ENCODE assay signal across 13 cellular contexts in genomic region chr2:37689751-37690150, GRCh38. TPM values are rescaled to one million over a fixed set of nuclear protein-coding genes. Genes with fewer than 3 reads are reported as not detected.
DNase-seq lines count a peak whose midpoint lies in the region; ATAC-seq, FAIRE-seq and TF ChIP-seq lines count a peak whose summit lies in the region.
"Had no signal": no experiment of that assay in that cellular context is flagged by ENCODE, and none has a peak within 500 bp of the region (broad histone marks: within the 10 kb centered on the region; RNA-seq: fewer than 3 reads in every experiment).

No MANE protein-coding gene starts in this region.

- H3K4me3 ChIP-seq in colonic mucosa (no peak overlapping the region), mucosa of descending colon (no peak overlapping the region)
- H3K4me3 ChIP-seq: Peyer's patch had no signal

- intact Hi-C loops in colonic mucosa (cut with DNase I) = no loop called here
- intact Hi-C loops in mucosa of descending colon (cut with DNase I, micrococcal nuclease) = no loop called here
- intact Hi-C loops in activated T-helper 1 cell treated with anti-CD3 and anti-CD28 coated beads, Interleukin-12 subunit alpha, Interleukin-12 subunit beta, Interleukin-2, Interleukin-4 antibody, amounts not matched to agents 30 ng/mL and 10 ng/mL and 1 ng/mL, durations not matched to agents 14 hours and 24 hours and 36 hours (cut with micrococcal nuclease) = no loop called here

- peaks cover 18% of the 10 kb centered on the region for H3K4me1 Mint-ChIP-seq in type B pancreatic cell (ENCODE audit: unreplicated experiment)
- H3K4me1 Mint-ChIP-seq in activated T-helper 1 cell treated with anti-CD3 and anti-CD28 coated beads, Interleukin-12 subunit alpha, Interleukin-12 subunit beta, Interleukin-2, Interleukin-4 antibody, amounts not matched to agents 30 ng/mL and 10 ng/mL and 1 ng/mL, durations not matched to agents 14 hours and 24 hours and 36 hours (ENCODE audit: low read depth) = peaks cover 3% of the 10 kb centered on the region

- H3K36me3 ChIP-seq in colonic mucosa (no peaks in the 10 kb centered on the region), mucosa of descending colon (ENCODE audit: low read depth) (no peaks in the 10 kb centered on the region)
- H3K36me3 ChIP-seq: Peyer's patch had no signal

- no peaks in the 10 kb centered on the region for H3K9me3 Mint-ChIP-seq in type B pancreatic cell
- peaks cover 3% of the 10 kb centered on the region for H3K9me3 Mint-ChIP-seq in activated T-helper 1 cell treated with anti-CD3 and anti-CD28 coated beads, Interleukin-12 subunit alpha, Interleukin-12 subunit beta, Interleukin-2, Interleukin-4 antibody, amounts not matched to agents 30 ng/mL and 10 ng/mL and 1 ng/mL, durations not matched to agents 14 hours and 24 hours and 36 hours

- ATAC-seq in mucosa of descending colon = peak; percentile 11

- peak; percentile 59 for DNase-seq in NCI-H2029 (lab: John Stamatoyannopoulos, UW)
- DNase-seq in NCI-H2029 treated with DMSO at 0.1 percent for 48 hours (lab: John Stamatoyannopoulos, UW) = no peak
- no peak for DNase-seq in colonic mucosa
- DNase-seq in mucosa of descending colon = no peak
- no peak for DNase-seq in type B pancreatic cell (ENCODE audit: extremely low spot score, unreplicated experiment)
- no peak for DNase-seq in HTR-8/SVneo (ENCODE audit: insufficient read length, low spot score)
- DNase-seq in activated T-helper 1 cell treated with anti-CD3 and anti-CD28 coated beads, Interleukin-12 subunit alpha, Interleukin-12 subunit beta, Interleukin-2, Interleukin-4 antibody, amounts not matched to agents 30 ng/mL and 10 ng/mL and 1 ng/mL, durations not matched to agents 14 hours and 24 hours and 36 hours (ENCODE audit: low spot score) = no peak
- no peak for DNase-seq in midbrain (lab: John Stamatoyannopoulos, UW)
- DNase-seq: activated CD4-positive, alpha-beta T cell treated with anti-CD3 and anti-CD28 coated beads, Interleukin-2, amount 50 U/mL, for 4 hours; COR-L47; NCI-H524 treated with DMSO at 0.1 percent for 48 hours; Peyer's patch had no signal

- H3K27ac ChIP-seq in colonic mucosa = peak overlapping the region; percentile 27

- TF ChIP-seq CTCF in colonic mucosa (IDR thresholded peaks at IDR 0.05) = no peak
- TF ChIP-seq CTCF in mucosa of descending colon (IDR thresholded peaks at IDR 0.05) = no peak
- TF ChIP-seq CTCF in type B pancreatic cell (conservative IDR thresholded peaks at IDR 0.05) = no peak

- no peak overlapping the region for H3K4me3 Mint-ChIP-seq in type B pancreatic cell
- H3K4me3 Mint-ChIP-seq in activated T-helper 1 cell treated with anti-CD3 and anti-CD28 coated beads, Interleukin-12 subunit alpha, Interleukin-12 subunit beta, Interleukin-2, Interleukin-4 antibody, amounts not matched to agents 30 ng/mL and 10 ng/mL and 1 ng/mL, durations not matched to agents 14 hours and 24 hours and 36 hours = no peak overlapping the region

- no peaks in the 10 kb centered on the region for H3K27me3 ChIP-seq in colonic mucosa
- H3K27me3 ChIP-seq: Peyer's patch had no signal

- H3K27ac Mint-ChIP-seq in type B pancreatic cell = peak overlapping the region; percentile 94
- no peak overlapping the region for H3K27ac Mint-ChIP-seq in activated T-helper 1 cell treated with anti-CD3 and anti-CD28 coated beads, Interleukin-12 subunit alpha, Interleukin-12 subunit beta, Interleukin-2, Interleukin-4 antibody, amounts not matched to agents 30 ng/mL and 10 ng/mL and 1 ng/mL, durations not matched to agents 14 hours and 24 hours and 36 hours

- H3K9me3 ChIP-seq in colonic mucosa (no peaks in the 10 kb centered on the region), mucosa of descending colon (no peaks in the 10 kb centered on the region)
- H3K9me3 ChIP-seq: Peyer's patch had no signal

- peaks cover 4% of the 10 kb centered on the region for H3K36me3 Mint-ChIP-seq in type B pancreatic cell
- H3K36me3 Mint-ChIP-seq in activated T-helper 1 cell treated with anti-CD3 and anti-CD28 coated beads, Interleukin-12 subunit alpha, Interleukin-12 subunit beta, Interleukin-2, Interleukin-4 antibody, amounts not matched to agents 30 ng/mL and 10 ng/mL and 1 ng/mL, durations not matched to agents 14 hours and 24 hours and 36 hours (ENCODE audit: low read depth) = no peaks in the 10 kb centered on the region

- H3K27me3 Mint-ChIP-seq in type B pancreatic cell = no peaks in the 10 kb centered on the region
- no peaks in the 10 kb centered on the region for H3K27me3 Mint-ChIP-seq in activated T-helper 1 cell treated with anti-CD3 and anti-CD28 coated beads, Interleukin-12 subunit alpha, Interleukin-12 subunit beta, Interleukin-2, Interleukin-4 antibody, amounts not matched to agents 30 ng/mL and 10 ng/mL and 1 ng/mL, durations not matched to agents 14 hours and 24 hours and 36 hours (ENCODE audit: insufficient read depth)

- no peak overlapping the region for H3K9ac ChIP-seq in colonic mucosa (ENCODE audit: low read depth in 2 of 2, low read length in 2 of 2)

- no peak for FAIRE-seq in HTR-8/SVneo (lab: Jason Lieb, UNC)
- FAIRE-seq: frontal cortex had no signal

- H3K4me1 ChIP-seq in colonic mucosa (no peaks in the 10 kb centered on the region), mucosa of descending colon (ENCODE audit: low read depth) (no peaks in the 10 kb centered on the region)
- H3K4me1 ChIP-seq: Peyer's patch had no signal

RNA-seq across cellular contexts. Expression of gene CDC42EP3, which starts 18.3 kb away (rescaled TPM):
- total RNA-seq in colonic mucosa (10 to 100 TPM in 1 of 2 donors, 1 to 10 TPM in 1; 7.2 to 37.3 TPM), mucosa of descending colon (10 to 100 TPM; 27.9 to 67.0 (median 30.1) TPM), type B pancreatic cell (ENCODE audit: low replicate concordance) (43.7 and 65.4 TPM in 2 replicates)
- total RNA-seq in activated T-helper 1 cell treated with anti-CD3 and anti-CD28 coated beads, Interleukin-12 subunit alpha, Interleukin-12 subunit beta, Interleukin-2, Interleukin-4 antibody, amounts not matched to agents 30 ng/mL and 10 ng/mL and 1 ng/mL, durations not matched to agents 14 hours and 24 hours and 36 hours = 10.1 and 10.7 TPM in 2 replicates
